Comparison of ENCODE assay signal across 14 cellular contexts in the genomic region with DNA sequence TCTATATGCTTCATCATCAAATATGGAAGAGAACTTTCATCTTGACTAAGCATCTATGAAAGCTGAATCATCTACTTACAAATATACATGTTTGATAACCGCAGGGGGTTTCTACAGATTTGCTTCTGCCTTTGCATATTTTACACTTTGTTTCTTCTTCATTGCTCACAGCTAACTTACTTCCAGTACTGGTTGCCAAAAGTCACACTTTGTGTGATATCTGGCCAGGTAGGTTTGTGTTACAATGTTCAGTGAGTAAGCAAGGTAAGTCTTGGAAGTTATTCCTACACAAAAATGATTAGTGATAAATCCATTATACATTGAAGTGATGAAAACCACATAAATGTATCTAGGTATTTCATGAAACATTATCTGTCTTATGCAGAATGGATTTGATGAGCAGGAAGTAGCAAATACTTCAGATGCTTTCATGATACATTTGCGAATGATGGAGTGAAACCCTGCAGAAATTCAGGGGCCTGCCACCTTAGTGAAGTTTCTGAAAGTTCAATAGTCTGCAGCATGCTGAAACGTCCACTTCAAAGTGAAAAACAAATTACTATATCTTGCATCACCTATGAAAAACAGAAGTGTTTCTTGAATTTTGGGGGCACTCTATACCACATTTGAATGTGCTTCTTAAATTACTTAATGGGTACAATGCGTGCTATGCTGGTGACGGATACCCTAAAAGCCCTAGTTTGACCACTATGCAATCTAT.
A peak's percentile ranks its signal among the peaks of the same experiment; 100 is the strongest.
DNase-seq lines count a peak whose midpoint lies in the region; ATAC-seq and TF ChIP-seq lines count a peak whose summit lies in the region.
"Had no signal": no experiment of that assay in that cellular context is flagged by ENCODE, and none has a peak within 500 bp of the region (broad histone marks: within the 10 kb centered on the region; RNA-seq: fewer than 3 reads in every experiment).

No MANE protein-coding gene starts in this region.

- no peaks in the 10 kb centered on the region for H3K36me3 ChIP-seq in PC-9 (ENCODE audit: low read depth)
- no peaks in the 10 kb centered on the region for H3K36me3 ChIP-seq in mucosa of descending colon (ENCODE audit: low read depth)
- H3K36me3 ChIP-seq: BLaER1 treated with 17β-estradiol and CSF1 and Interleukin-3, amounts not matched to agents 10 nM and 100 nM had no signal

- H3K4me3 ChIP-seq in PC-9 (no peak overlapping the region), mucosa of descending colon (no peak overlapping the region)
- H3K4me3 ChIP-seq: BLaER1 treated with 17β-estradiol and CSF1 and Interleukin-3, amounts not matched to agents 10 nM and 100 nM had no signal

- no peaks in the 10 kb centered on the region for H3K79me2 ChIP-seq in PC-9 (ENCODE audit: low read depth)

- ATAC-seq in GM19328 (IDR thresholded peaks at IDR 0.05; ENCODE audit: unreplicated experiment) = peak; percentile 67
- peak; percentile 86 for ATAC-seq in HG02759 (IDR thresholded peaks at IDR 0.05; ENCODE audit: unreplicated experiment)
- ATAC-seq in HG03457 (IDR thresholded peaks at IDR 0.05; ENCODE audit: unreplicated experiment) = peak; percentile 94
- ATAC-seq in mucosa of descending colon = no peak
- ATAC-seq: right cardiac atrium had no signal

- no TSS peak for BruUV-seq in PC-9 (replicated peaks; lab: Mats Ljungman, UMichigan)

- intact Hi-C loops in PC-9 (cut with micrococcal nuclease; ENCODE audit: unreplicated experiment) (no loop called here), mucosa of descending colon (cut with DNase I, micrococcal nuclease) (no loop called here)

- H2AFZ ChIP-seq in PC-9 = no peak overlapping the region

- H3K4me1 ChIP-seq in PC-9 (replicated peaks; ENCODE audit: insufficient read depth) (no peaks in the 10 kb centered on the region), mucosa of descending colon (ENCODE audit: low read depth) (no peaks in the 10 kb centered on the region)
- H3K4me1 ChIP-seq: BLaER1 treated with 17β-estradiol and CSF1 and Interleukin-3, amounts not matched to agents 10 nM and 100 nM had no signal

- no peaks in the 10 kb centered on the region for H3K27me3 ChIP-seq in PC-9 (ENCODE audit: insufficient read depth, low read depth)
- H3K27me3 ChIP-seq: BLaER1 treated with 17β-estradiol and CSF1 and Interleukin-3, amounts not matched to agents 10 nM and 100 nM had no signal

- H3K4me2 ChIP-seq in PC-9 = no peak overlapping the region
- H3K4me2 ChIP-seq: BLaER1 treated with 17β-estradiol and CSF1 and Interleukin-3, amounts not matched to agents 10 nM and 100 nM had no signal

- H3K9me3 ChIP-seq in PC-9 (ENCODE audit: insufficient read depth, low read depth) (no peaks in the 10 kb centered on the region), mucosa of descending colon (no peaks in the 10 kb centered on the region)
- H3K9me3 ChIP-seq: BLaER1 treated with 17β-estradiol and CSF1 and Interleukin-3, amounts not matched to agents 10 nM and 100 nM had no signal

- H3K4me3 Mint-ChIP-seq in nephron progenitor cell = no peak overlapping the region
- H3K4me3 Mint-ChIP-seq in glutamatergic neuron (ENCODE audit: unreplicated experiment) = no peak overlapping the region
- H3K4me3 Mint-ChIP-seq: dendritic cell treated with granulocyte-macrophage colony-stimulating factor and Interleukin-4, amounts not matched to agents 40 ng/mL and 50 ng/mL, for 4 days; IgD-negative memory B cell had no signal

- H3K36me3 Mint-ChIP-seq in nephron progenitor cell (ENCODE audit: low read depth) = no peaks in the 10 kb centered on the region
- H3K36me3 Mint-ChIP-seq in glutamatergic neuron (ENCODE audit: unreplicated experiment) = no peaks in the 10 kb centered on the region
- H3K36me3 Mint-ChIP-seq: activated naive CD4-positive, alpha-beta T cell treated with anti-CD3 and anti-CD28 coated beads, Interleukin-2, amount 50 U/mL, for 72 hours; IgD-negative memory B cell had no signal

- no peak overlapping the region for H3K27ac Mint-ChIP-seq in nephron progenitor cell
- H3K27ac Mint-ChIP-seq in glutamatergic neuron (ENCODE audit: unreplicated experiment) = no peak overlapping the region
- H3K27ac Mint-ChIP-seq: activated naive CD4-positive, alpha-beta T cell treated with anti-CD3 and anti-CD28 coated beads, Interleukin-2, amount 50 U/mL, for 72 hours; dendritic cell treated with granulocyte-macrophage colony-stimulating factor and Interleukin-4, amounts not matched to agents 40 ng/mL and 50 ng/mL, for 4 days; IgD-negative memory B cell had no signal

- H3K9me3 Mint-ChIP-seq in nephron progenitor cell = no peaks in the 10 kb centered on the region
- no peaks in the 10 kb centered on the region for H3K9me3 Mint-ChIP-seq in glutamatergic neuron (ENCODE audit: unreplicated experiment)
- H3K9me3 Mint-ChIP-seq: activated naive CD4-positive, alpha-beta T cell treated with anti-CD3 and anti-CD28 coated beads, Interleukin-2, amount 50 U/mL, for 72 hours; dendritic cell treated with granulocyte-macrophage colony-stimulating factor and Interleukin-4, amounts not matched to agents 40 ng/mL and 50 ng/mL, for 4 days; IgD-negative memory B cell had no signal

- no peak overlapping the region for H3K27ac ChIP-seq in PC-9
- H3K27ac ChIP-seq: BLaER1 treated with 17β-estradiol and CSF1 and Interleukin-3, amounts not matched to agents 10 nM and 100 nM had no signal

- no peak for TF ChIP-seq CTCF in GM13976 (IDR thresholded peaks at IDR 0.05; ENCODE audit: borderline replicate concordance, control extremely low read depth, extremely low read depth, insufficient read depth, missing control alignments)
- no peak for TF ChIP-seq CTCF in nephron progenitor cell (IDR thresholded peaks at IDR 0.05)
- no peak for TF ChIP-seq CTCF in PC-9 (conservative IDR thresholded peaks at IDR 0.05)
- no peak for TF ChIP-seq CTCF in mucosa of descending colon (IDR thresholded peaks at IDR 0.05)
- TF ChIP-seq CTCF in glutamatergic neuron (IDR thresholded peaks at IDR 0.05; ENCODE audit: partially characterized antibody, unreplicated experiment) = no peak

- in situ Hi-C loops in GM13976 (cut with MboI; ENCODE audit: low sequenced_read_pairs, unreplicated experiment) = no loop called here

- no peaks in the 10 kb centered on the region for H4K20me1 ChIP-seq in PC-9 (ENCODE audit: insufficient read depth)
- H4K20me1 ChIP-seq: BLaER1 treated with 17β-estradiol and CSF1 and Interleukin-3, amounts not matched to agents 10 nM and 100 nM had no signal

- H3F3A ChIP-seq in PC-9 (ENCODE audit: insufficient read depth, low read depth) = no peaks in the 10 kb centered on the region

- CTCF ChIA-PET in PC-9 (lab: Charles Lee) = no interaction called here

- POLR2A ChIA-PET in PC-9 (lab: Charles Lee; ENCODE audit: unreplicated experiment) = no interaction called here

- H3K27me3 Mint-ChIP-seq in nephron progenitor cell (ENCODE audit: low read depth, poor library complexity) = no peaks in the 10 kb centered on the region
- no peaks in the 10 kb centered on the region for H3K27me3 Mint-ChIP-seq in glutamatergic neuron (ENCODE audit: unreplicated experiment)
- H3K27me3 Mint-ChIP-seq: dendritic cell treated with granulocyte-macrophage colony-stimulating factor and Interleukin-4, amounts not matched to agents 40 ng/mL and 50 ng/mL, for 4 days had no signal

- DNase-seq in GM13976 (ENCODE audit: low spot score) (peak; percentile 10), nephron progenitor cell (no peak), PC-9 (no peak), mucosa of descending colon (no peak), glutamatergic neuron (no peak)
- DNase-seq: NCI-H2171 treated with DMSO at 0.1 percent for 48 hours, right cardiac atrium had no signal

- 0 out of 2 replicates have a peak, but pooled peaks cover 5% of the 10 kb centered on the region for H3K9me2 ChIP-seq in PC-9 (ENCODE audit: insufficient read depth)

- no peaks in the 10 kb centered on the region for H3K4me1 Mint-ChIP-seq in nephron progenitor cell
- no peaks in the 10 kb centered on the region for H3K4me1 Mint-ChIP-seq in glutamatergic neuron (ENCODE audit: low read depth, unreplicated experiment)
